In genomic region chr6:155443168-155443567, GRCh38 we compare ENCODE assay signal across 1 cellular context.
TF ChIP-seq lines count a peak whose summit lies in the region.

No MANE protein-coding gene starts in this region.

TF ChIP-seq in HepG2, 621 proteins besides CTCF, POLR2A, EP300 and RAD21 (continued from another document):
- TF ChIP-seq, protein P1, sequence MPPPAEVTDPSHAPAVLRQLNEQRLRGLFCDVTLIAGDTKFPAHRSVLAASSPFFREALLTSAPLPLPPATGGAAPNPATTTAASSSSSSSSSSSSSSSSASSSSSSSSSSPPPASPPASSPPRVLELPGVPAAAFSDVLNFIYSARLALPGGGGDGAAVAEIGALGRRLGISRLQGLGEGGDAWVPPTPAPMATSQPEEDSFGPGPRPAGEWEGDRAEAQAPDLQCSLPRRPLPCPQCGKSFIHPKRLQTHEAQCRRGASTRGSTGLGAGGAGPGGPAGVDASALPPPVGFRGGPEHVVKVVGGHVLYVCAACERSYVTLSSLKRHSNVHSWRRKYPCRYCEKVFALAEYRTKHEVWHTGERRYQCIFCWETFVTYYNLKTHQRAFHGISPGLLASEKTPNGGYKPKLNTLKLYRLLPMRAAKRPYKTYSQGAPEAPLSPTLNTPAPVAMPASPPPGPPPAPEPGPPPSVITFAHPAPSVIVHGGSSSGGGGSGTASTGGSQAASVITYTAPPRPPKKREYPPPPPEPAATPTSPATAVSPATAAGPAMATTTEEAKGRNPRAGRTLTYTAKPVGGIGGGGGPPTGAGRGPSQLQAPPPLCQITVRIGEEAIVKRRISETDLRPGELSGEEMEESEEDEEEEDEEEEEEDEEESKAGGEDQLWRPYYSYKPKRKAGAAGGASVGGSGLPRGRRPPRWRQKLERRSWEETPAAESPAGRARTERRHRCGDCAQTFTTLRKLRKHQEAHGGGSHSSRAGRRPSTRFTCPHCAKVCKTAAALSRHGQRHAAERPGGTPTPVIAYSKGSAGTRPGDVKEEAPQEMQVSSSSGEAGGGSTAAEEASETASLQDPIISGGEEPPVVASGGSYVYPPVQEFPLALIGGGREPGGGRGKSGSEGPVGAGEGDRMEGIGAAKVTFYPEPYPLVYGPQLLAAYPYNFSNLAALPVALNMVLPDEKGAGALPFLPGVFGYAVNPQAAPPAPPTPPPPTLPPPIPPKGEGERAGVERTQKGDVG (CRISPR knock-in tag; IDR thresholded peaks at IDR 0.05; ENCODE audit: borderline replicate concordance): peak; percentile 96; the same call in 1 of the 2 replicates
- TF ChIP-seq, protein P2, sequence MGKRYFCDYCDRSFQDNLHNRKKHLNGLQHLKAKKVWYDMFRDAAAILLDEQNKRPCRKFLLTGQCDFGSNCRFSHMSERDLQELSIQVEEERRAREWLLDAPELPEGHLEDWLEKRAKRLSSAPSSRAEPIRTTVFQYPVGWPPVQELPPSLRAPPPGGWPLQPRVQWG (CRISPR knock-in tag; IDR thresholded peaks at IDR 0.05; ENCODE audit: borderline replicate concordance, low read depth): no peak
- TF ChIP-seq SAP130 (CRISPR knock-in tag; IDR thresholded peaks at IDR 0.05; ENCODE audit: low read depth) (no peak), BRF2 (CRISPR knock-in tag; IDR thresholded peaks at IDR 0.05) (no peak), IKZF1 (IDR thresholded peaks at IDR 0.05) (no peak), ZNF382 (CRISPR knock-in tag; IDR thresholded peaks at IDR 0.05; ENCODE audit: borderline replicate concordance) (no peak), ATF5 (CRISPR knock-in tag; IDR thresholded peaks at IDR 0.05; ENCODE audit: low read depth) (no peak), FOSL2 (CRISPR knock-in tag; IDR thresholded peaks at IDR 0.05) (0 out of 2 replicates have a peak, but pooled peaks have one; percentile 9), ZNF850 (CRISPR knock-in tag; conservative IDR thresholded peaks at IDR 0.05) (no peak), PRPF4 (IDR thresholded peaks at IDR 0.05; ENCODE audit: low read depth, low read length, poor library complexity, severe bottlenecking) (peak; percentile 82), GATAD2A (CRISPR knock-in tag; IDR thresholded peaks at IDR 0.05) (0 out of 2 replicates have a peak, but pooled peaks have one; percentile 36), BRD4 (CRISPR knock-in tag; IDR thresholded peaks at IDR 0.05) (peak; percentile 77; the same call in 1 of the 2 replicates)
- TF ChIP-seq, protein P3, sequence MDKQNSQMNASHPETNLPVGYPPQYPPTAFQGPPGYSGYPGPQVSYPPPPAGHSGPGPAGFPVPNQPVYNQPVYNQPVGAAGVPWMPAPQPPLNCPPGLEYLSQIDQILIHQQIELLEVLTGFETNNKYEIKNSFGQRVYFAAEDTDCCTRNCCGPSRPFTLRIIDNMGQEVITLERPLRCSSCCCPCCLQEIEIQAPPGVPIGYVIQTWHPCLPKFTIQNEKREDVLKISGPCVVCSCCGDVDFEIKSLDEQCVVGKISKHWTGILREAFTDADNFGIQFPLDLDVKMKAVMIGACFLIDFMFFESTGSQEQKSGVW (CRISPR knock-in tag; IDR thresholded peaks at IDR 0.05; ENCODE audit: borderline replicate concordance): no peak
